8 cellular contexts compared by ENCODE assay signal in the genomic region with DNA sequence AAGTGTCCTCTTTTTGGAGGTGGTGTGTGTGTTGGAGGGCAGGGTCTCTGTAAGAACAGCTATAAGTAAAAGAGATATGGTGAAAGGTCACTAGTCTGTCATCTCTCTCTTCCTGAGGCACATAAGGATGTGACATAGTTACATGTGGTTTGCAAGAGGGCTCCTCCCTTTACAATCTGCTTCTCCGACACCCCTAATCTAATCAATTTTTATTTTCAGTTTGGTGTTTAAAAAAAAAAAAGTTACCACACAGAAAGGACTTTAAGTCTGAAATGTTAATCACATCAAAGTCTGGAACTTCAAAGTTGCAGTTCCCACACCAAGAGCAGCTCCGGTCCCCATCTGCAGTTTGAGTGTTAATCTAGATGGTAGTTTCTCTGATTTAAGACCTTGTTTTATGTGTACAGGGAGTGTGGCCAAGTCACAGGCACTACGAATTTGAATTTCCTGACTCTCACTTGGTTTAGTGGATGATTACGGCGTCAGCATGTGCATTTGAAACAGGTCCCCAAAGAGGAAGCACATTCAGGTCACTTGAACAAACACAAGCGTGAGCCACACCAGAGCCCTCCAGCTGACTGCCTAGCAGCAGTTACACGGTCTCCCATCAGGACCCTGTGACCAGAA. TPM values are rescaled to one million over a fixed set of nuclear protein-coding genes. Genes with fewer than 3 reads are reported as not detected.
A peak's percentile ranks its signal among the peaks of the same experiment; 100 is the strongest.
DNase-seq lines count a peak whose midpoint lies in the region; ATAC-seq and TF ChIP-seq lines count a peak whose summit lies in the region.

No MANE protein-coding gene starts in this region.

- 20 to 35% methylated on average over 7 of the region's 7 CpGs for WGBS in upper lobe of left lung, 2 donors

- ATAC-seq in GM21423 (IDR thresholded peaks at IDR 0.05; ENCODE audit: unreplicated experiment) (peak; percentile 86), upper lobe of left lung (ENCODE audit: low FRiP score in 2 of 2) (peak; percentile 50 to 53)
- peak; percentile 82 for ATAC-seq in activated T-helper 17 cell treated with anti-CD3 and anti-CD28 coated beads, Interleukin-2, amount 50 U/mL, for 72 hours (replicated peaks)

- H3K4me1 ChIP-seq in HUES48 (ENCODE audit: control insufficient read depth, insufficient read depth, low read length) (peaks cover 71% of the 10 kb centered on the region), upper lobe of left lung (peaks cover 15 to 53% (median 29%) of the 10 kb centered on the region in 4 donors)

- H3K9me3 Mint-ChIP-seq in activated T-helper 17 cell treated with anti-CD3 and anti-CD28 coated beads, Interleukin-2, amount 50 U/mL, for 72 hours = no peaks in the 10 kb centered on the region

- peak in 2 of 4 donors; percentile 16 to 25 for TF ChIP-seq POLR2A in upper lobe of left lung (IDR thresholded peaks at IDR 0.05)

- H3K4me3 Mint-ChIP-seq in activated T-helper 17 cell treated with anti-CD3 and anti-CD28 coated beads, Interleukin-2, amount 50 U/mL, for 72 hours = peak overlapping the region; percentile 86

- H3K36me3 Mint-ChIP-seq in activated T-helper 17 cell treated with anti-CD3 and anti-CD28 coated beads, Interleukin-2, amount 50 U/mL, for 72 hours (ENCODE audit: low read depth) = peaks cover 36% of the 10 kb centered on the region

- no peaks in the 10 kb centered on the region for H3K9me3 ChIP-seq in HUES48 (ENCODE audit: control insufficient read depth, insufficient read depth, low read length)
- no peaks in the 10 kb centered on the region for H3K9me3 ChIP-seq in upper lobe of left lung

- H3K27ac Mint-ChIP-seq in activated T-helper 17 cell treated with anti-CD3 and anti-CD28 coated beads, Interleukin-2, amount 50 U/mL, for 72 hours = peak overlapping the region; percentile 94

- no peak for TF ChIP-seq CTCF in upper lobe of left lung (IDR thresholded peaks at IDR 0.05)

- peaks cover 58% of the 10 kb centered on the region for H3K4me1 Mint-ChIP-seq in activated T-helper 17 cell treated with anti-CD3 and anti-CD28 coated beads, Interleukin-2, amount 50 U/mL, for 72 hours

- no peaks in the 10 kb centered on the region for H3K27me3 Mint-ChIP-seq in activated T-helper 17 cell treated with anti-CD3 and anti-CD28 coated beads, Interleukin-2, amount 50 U/mL, for 72 hours

- no peak for TF ChIP-seq EP300 in upper lobe of left lung (IDR thresholded peaks at IDR 0.05)

- DNase-seq in G401 (ENCODE audit: low spot score) (peak; percentile 8), medulla oblongata (ENCODE audit: extremely low spot score) (peak; percentile 74), upper lobe of left lung (peak in 1 of 2 donors; percentile 47), NCI-H1092 (lab: John Stamatoyannopoulos, UW) (no peak), ACHN (no peak)

- H3K27ac ChIP-seq in HUES48 (ENCODE audit: low read depth, low read length) = peak overlapping the region; percentile 11
- H3K27ac ChIP-seq in upper lobe of left lung = peak overlapping the region; percentile 26 to 46 (median 42)

- H3K9ac ChIP-seq in HUES48 (ENCODE audit: low read depth, low read length) = no peak overlapping the region

- H3K4me3 ChIP-seq in HUES48 (ENCODE audit: low read depth, low read length) = no peak overlapping the region
- H3K4me3 ChIP-seq in upper lobe of left lung = no peak overlapping the region

- in situ Hi-C loops in G401 (cut with HindIII; ENCODE audit: low sequenced_read_pairs) = no loop called here
- in situ Hi-C loops in ACHN (cut with HindIII; ENCODE audit: low pct_ligation_motif_present, low pct_unique_long_range_greater_than_20kb, low sequenced_read_pairs) = no loop called here

- H3K27me3 ChIP-seq in HUES48 (ENCODE audit: control insufficient read depth, insufficient read depth, low read length) (no peaks in the 10 kb centered on the region), upper lobe of left lung (no peaks in the 10 kb centered on the region)

- H3K36me3 ChIP-seq in HUES48 (ENCODE audit: control insufficient read depth, insufficient read depth, low read length) (peaks cover 11% of the 10 kb centered on the region; the same call in 1 of the 2 replicates), upper lobe of left lung (no peaks in the 10 kb centered on the region)

RNA-seq across cellular contexts. Expression of gene FOXO1, which starts 53.1 kb away (rescaled TPM):
- 0.12 and 0.17 TPM in 2 replicates for total RNA-seq in G401 (2014; rRNA removed; shearing (Covaris generic))
- total RNA-seq in activated T-helper 17 cell treated with anti-CD3 and anti-CD28 coated beads, Interleukin-2, amount 50 U/mL, for 72 hours = 10 to 100 TPM; 32.0 to 48.9 TPM
- total RNA-seq in upper lobe of left lung = 10 to 100 TPM; 23.0 to 36.8 (median 31.2) TPM

Comparison
In these comparisons a context has a peak if more than half of its experiments do, and no peak if none do; other contexts are left out.
1. DNase-seq: peak in G401 (single experiment) and medulla oblongata (single experiment); none in NCI-H1092 (single experiment) and ACHN (single experiment).
2. RNA of gene FOXO1, which starts 53.1 kb away (total RNA-seq): 32.0 to 48.9 TPM in activated T-helper 17 cell treated with anti-CD3 and anti-CD28 coated beads, Interleukin-2, amount 50 U/mL, for 72 hours and 23.0 to 36.8 TPM in upper lobe of left lung; 0.12 to 0.17 TPM in G401; every median in the first group is over 10 times any median in the second.
3. Peak in every context shown above with its lines, with median percentiles within 50 percentile points of each other: ATAC-seq.